ENCODE assay signal across 22 cellular contexts in the genomic region with DNA sequence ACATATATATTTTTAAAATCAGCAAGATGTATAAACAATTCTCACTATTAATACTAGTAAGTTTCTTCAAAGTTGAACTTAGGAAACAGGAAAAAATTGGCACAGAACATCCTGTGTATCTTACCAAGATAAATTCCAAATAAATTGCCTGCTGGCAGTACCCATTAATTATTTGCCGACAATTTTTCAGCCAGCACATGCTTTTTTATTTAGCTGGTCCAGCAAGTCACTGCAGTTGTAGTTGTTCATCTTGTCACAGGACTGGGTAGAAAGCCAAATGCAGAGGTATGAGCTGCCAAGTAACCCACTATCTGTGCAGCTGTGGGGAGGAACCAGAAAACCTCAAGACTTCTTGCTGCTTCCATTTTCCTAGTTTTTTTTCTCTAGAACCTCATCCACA.
"Had no signal": no experiment of that assay in that cellular context is flagged by ENCODE, and none has a peak within 500 bp of the region (broad histone marks: within the 10 kb centered on the region; RNA-seq: fewer than 3 reads in every experiment).

No MANE protein-coding gene starts in this region.

- H3K4me2 ChIP-seq: hepatocyte had no signal

- H3K27me3 Mint-ChIP-seq: activated B cell treated with CpG ODN at 0.5 μM for 24 hours; activated CD8-positive, alpha-beta memory T cell treated with anti-CD3 and anti-CD28 coated beads, Interleukin-2, amount 10 ng/mL, durations not matched to agents 7 days and 5 days; naive B cell; T-helper 17 cell had no signal

- H3K4me3 Mint-ChIP-seq: activated B cell treated with CpG ODN at 0.5 μM for 24 hours; activated CD4-positive, alpha-beta T cell treated with anti-CD3 and anti-CD28 coated beads for 36 hours; activated CD8-positive, alpha-beta memory T cell treated with anti-CD3 and anti-CD28 coated beads, Interleukin-2, amount 10 ng/mL, durations not matched to agents 7 days and 5 days; activated CD8-positive, alpha-beta T cell treated with anti-CD3 and anti-CD28 coated beads, Interleukin-2, amount 10 ng/mL, durations not matched to agents 7 days and 5 days; activated T-cell treated with anti-CD3 and anti-CD28 coated beads, Interleukin-2, amount 50 U/mL, for 72 hours; naive B cell; nephron progenitor cell; T-helper 17 cell had no signal

- H2AFZ ChIP-seq: hepatocyte had no signal

- H3K9me3 ChIP-seq: gastrocnemius medialis, neutrophil, ovary, right atrium auricular region, spleen, transverse colon, vagina had no signal

- DNase-seq: activated B cell treated with CpG ODN at 0.5 μM for 24 hours; activated CD4-positive, alpha-beta T cell treated with anti-CD3 and anti-CD28 coated beads for 36 hours; activated CD8-positive, alpha-beta memory T cell treated with anti-CD3 and anti-CD28 coated beads, Interleukin-2, amount 10 ng/mL, durations not matched to agents 7 days and 5 days; activated CD8-positive, alpha-beta T cell treated with anti-CD3 and anti-CD28 coated beads, Interleukin-2, amount 10 ng/mL, durations not matched to agents 7 days and 5 days; activated naive CD4-positive, alpha-beta T cell; activated T-cell treated with anti-CD3 and anti-CD28 coated beads, Interleukin-2, amount 50 U/mL, for 72 hours; caudate nucleus; gastrocnemius medialis; islet precursor cell; left ventricle myocardium superior; naive B cell; nephron progenitor cell; ovary; spleen; stimulated activated naive CD4-positive, alpha-beta T cell; T-helper 17 cell; transverse colon had no signal

- H3K79me2 ChIP-seq: hepatocyte had no signal

- H3K4me3 ChIP-seq: gastrocnemius medialis, hepatocyte, ovary, right atrium auricular region, spleen, transverse colon, vagina had no signal

- H3K9me3 Mint-ChIP-seq: activated B cell treated with CpG ODN at 0.5 μM for 24 hours, nephron progenitor cell had no signal

- H3K36me3 Mint-ChIP-seq: activated CD8-positive, alpha-beta memory T cell treated with anti-CD3 and anti-CD28 coated beads, Interleukin-2, amount 10 ng/mL, durations not matched to agents 7 days and 5 days; activated naive CD4-positive, alpha-beta T cell treated with anti-CD3 and anti-CD28 coated beads, Interleukin-2, amount 50 U/mL, for 72 hours; naive B cell had no signal

- H3K4me1 ChIP-seq: gastrocnemius medialis, right atrium auricular region, spleen, transverse colon, vagina had no signal

- H3K4me1 Mint-ChIP-seq: activated B cell treated with CpG ODN at 0.5 μM for 24 hours; activated CD4-positive, alpha-beta T cell treated with anti-CD3 and anti-CD28 coated beads for 36 hours; activated CD8-positive, alpha-beta memory T cell treated with anti-CD3 and anti-CD28 coated beads, Interleukin-2, amount 10 ng/mL, durations not matched to agents 7 days and 5 days; naive B cell; nephron progenitor cell had no signal

- H3K36me3 ChIP-seq: gastrocnemius medialis, neutrophil, ovary, right atrium auricular region, spleen, transverse colon, vagina had no signal

- H3K27ac Mint-ChIP-seq: activated B cell treated with CpG ODN at 0.5 μM for 24 hours; activated CD4-positive, alpha-beta T cell treated with anti-CD3 and anti-CD28 coated beads for 36 hours; activated CD8-positive, alpha-beta memory T cell treated with anti-CD3 and anti-CD28 coated beads, Interleukin-2, amount 10 ng/mL, durations not matched to agents 7 days and 5 days; activated CD8-positive, alpha-beta T cell treated with anti-CD3 and anti-CD28 coated beads, Interleukin-2, amount 10 ng/mL, durations not matched to agents 7 days and 5 days; activated naive CD4-positive, alpha-beta T cell treated with anti-CD3 and anti-CD28 coated beads, Interleukin-2, amount 50 U/mL, for 72 hours; activated T-cell treated with anti-CD3 and anti-CD28 coated beads, Interleukin-2, amount 50 U/mL, for 72 hours; naive B cell; nephron progenitor cell; T-helper 17 cell had no signal

- H3K27me3 ChIP-seq: gastrocnemius medialis, hepatocyte, neutrophil, ovary, right atrium auricular region, spleen, transverse colon, vagina had no signal

- H3K27ac ChIP-seq: gastrocnemius medialis, hepatocyte, neutrophil, ovary, right atrium auricular region, spleen, vagina had no signal
